24 cellular contexts compared by ENCODE assay signal in the genomic region with DNA sequence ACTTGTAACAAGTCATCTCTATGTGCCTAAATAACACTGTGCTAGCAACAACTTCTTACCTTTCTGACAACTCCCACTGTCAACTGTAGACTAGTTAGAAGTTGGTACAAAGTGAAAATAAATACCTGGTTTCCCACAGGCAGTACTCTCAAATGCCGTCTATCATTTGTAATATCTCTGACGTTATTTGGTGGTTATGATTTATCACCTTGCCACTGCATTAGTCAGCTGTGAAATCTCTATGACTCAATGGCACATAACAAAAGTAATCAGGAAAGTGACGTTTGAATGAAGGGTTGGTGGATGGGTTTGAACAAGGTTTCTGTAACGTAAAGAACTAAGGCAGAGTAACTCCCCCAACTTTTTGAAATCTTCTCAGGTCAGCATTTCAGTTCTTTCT.
DNase-seq lines count a peak whose midpoint lies in the region; ATAC-seq and TF ChIP-seq lines count a peak whose summit lies in the region.
"Had no signal": no experiment of that assay in that cellular context is flagged by ENCODE, and none has a peak within 500 bp of the region (broad histone marks: within the 10 kb centered on the region; RNA-seq: fewer than 3 reads in every experiment).

No MANE protein-coding gene starts in this region.

- H3K4me1 ChIP-seq in SJCRH30: no peaks in the 10 kb centered on the region
- H3K4me1 ChIP-seq: A549, uterus had no signal

- peak; percentile 28 for DNase-seq in A172 (ENCODE audit: low spot score)
- peak; percentile 22 for DNase-seq in LoVo (ENCODE audit: low spot score)
- peak; percentile 5 for DNase-seq in astrocyte of the cerebellum (ENCODE audit: low read depth)
- DNase-seq in fibroblast of the aortic adventitia (ENCODE audit: low read depth): peak; percentile 63
- no peak for DNase-seq in sciatic nerve (ENCODE audit: low spot score)
- DNase-seq in NCI-H2196 (lab: John Stamatoyannopoulos, UW; ENCODE audit: unreplicated experiment): no peak
- no peak for DNase-seq in inferior parietal cortex (ENCODE audit: extremely low spot score)
- no peak for DNase-seq in SJCRH30
- DNase-seq: activated CD4-positive, alpha-beta T cell treated with anti-CD3 and anti-CD28 coated beads, Interleukin-2, amount 50 U/mL, for 1 hour; activated CD8-positive, alpha-beta memory T cell treated with anti-CD3 and anti-CD28 coated beads, Interleukin-2, amount 50 U/mL, for 48 hours; activated gamma-delta T cell treated with Interleukin-2 at 50 U/mL for 16 hours; amygdala; DMS 273 treated with DMSO at 0.1 percent for 48 hours; GF-D8; NCI-H2029; NCI-H524; Right ventricle myocardium superior; stimulated activated CD4-positive, alpha-beta T cell treated with anti-CD3 and anti-CD28 coated beads, Interleukin-4, amount 100 ng/mL, for 24 hours; uterus had no signal

- H3K27ac ChIP-seq in SJCRH30: no peak overlapping the region
- H3K27ac ChIP-seq: A549; BLaER1 treated with 17β-estradiol and CSF1 and Interleukin-3, amounts not matched to agents 10 nM and 100 nM; uterus; VCaP had no signal

- TF ChIP-seq CTCF in astrocyte of the cerebellum (IDR thresholded peaks at IDR 0.05; ENCODE audit: low read depth, low read length, missing control alignments) (no peak), fibroblast of the aortic adventitia (IDR thresholded peaks at IDR 0.05; ENCODE audit: insufficient read depth, low read length) (no peak)

- no peaks in the 10 kb centered on the region for H3K36me3 ChIP-seq in SJCRH30
- H3K36me3 ChIP-seq: BLaER1 treated with 17β-estradiol and CSF1 and Interleukin-3, amounts not matched to agents 10 nM and 100 nM; uterus had no signal

- no peaks in the 10 kb centered on the region for H3K9me3 ChIP-seq in SJCRH30 (replicated peaks)
- H3K9me3 ChIP-seq: A549; BLaER1 treated with 17β-estradiol and CSF1 and Interleukin-3, amounts not matched to agents 10 nM and 100 nM; uterus had no signal

- H3K4me3 ChIP-seq in astrocyte of the cerebellum (ENCODE audit: low read depth, low read length): no peak overlapping the region
- H3K4me3 ChIP-seq in fibroblast of the aortic adventitia (ENCODE audit: low read depth, low read length): no peak overlapping the region
- H3K4me3 ChIP-seq in SJCRH30: no peak overlapping the region
- H3K4me3 ChIP-seq: A549; BLaER1 treated with 17β-estradiol and CSF1 and Interleukin-3, amounts not matched to agents 10 nM and 100 nM; smooth muscle cell; uterus had no signal

- in situ Hi-C loops in astrocyte of the cerebellum (cut with HindIII; ENCODE audit: low sequenced_read_pairs): no loop called here

- no peaks in the 10 kb centered on the region for H3K27me3 ChIP-seq in SJCRH30
- H3K27me3 ChIP-seq: BLaER1 treated with 17β-estradiol and CSF1 and Interleukin-3, amounts not matched to agents 10 nM and 100 nM; uterus had no signal

- intact Hi-C loops in sciatic nerve (cut with DNase I): no loop called here

- ATAC-seq in sciatic nerve: no peak
- ATAC-seq: A549, HCT116 had no signal

Comparison
In these comparisons a context has a peak if more than half of its experiments do, and no peak if none do; other contexts are left out.
1. DNase-seq: peak in A172 (single experiment), LoVo (single experiment), astrocyte of the cerebellum (single experiment) and fibroblast of the aortic adventitia (single experiment); none in sciatic nerve (single experiment), NCI-H2196 (single experiment), inferior parietal cortex (single experiment) and SJCRH30 (0 of 2).